ENCODE assay signal across 25 cellular contexts in genomic region chr1:31780632-31781031, GRCh38. TPM values are rescaled to one million over a fixed set of nuclear protein-coding genes. Genes with fewer than 3 reads are reported as not detected.
"Had no signal": no experiment of that assay in that cellular context is flagged by ENCODE, and none has a peak within 500 bp of the region (broad histone marks: within the 10 kb centered on the region; RNA-seq: fewer than 3 reads in every experiment).

No MANE protein-coding gene starts in this region.

- H3K9me3 Mint-ChIP-seq: activated CD4-positive, alpha-beta T cell treated with anti-CD3 and anti-CD28 coated beads, Interleukin-2, amount 10 ng/mL, durations not matched to agents 7 days and 5 days; activated naive CD4-positive, alpha-beta T cell treated with anti-CD3 and anti-CD28 coated beads for 36 hours; activated T-helper 17 cell treated with anti-CD3 and anti-CD28 coated beads, Interleukin-2, amount 50 U/mL, for 72 hours; naive thymus-derived CD4-positive, alpha-beta T cell; T-helper 1 cell treated with Interleukin-12 subunit alpha and Interleukin-12 subunit beta and Interleukin-4 antibody, amounts not matched to agents 30 μg/mL and 1 μg/mL, for 36 hours had no signal

- H3K4me1 ChIP-seq: uterus had no signal

- H3K9me3 ChIP-seq: mucosa of descending colon, right atrium auricular region, tibial nerve, uterus had no signal

- H3K4me3 ChIP-seq: dorsolateral prefrontal cortex, mucosa of descending colon, right atrium auricular region, tibial nerve, uterus had no signal

- DNase-seq: activated CD4-positive, alpha-beta T cell treated with anti-CD3 and anti-CD28 coated beads, Interleukin-2, amount 10 ng/mL, durations not matched to agents 7 days and 5 days; activated CD4-positive, CD25-positive, alpha-beta regulatory T cell; activated naive CD4-positive, alpha-beta T cell treated with anti-CD3 and anti-CD28 coated beads for 36 hours; dorsolateral prefrontal cortex; hippocampal formation; mammary epithelial cell; mucosa of descending colon; naive thymus-derived CD4-positive, alpha-beta T cell; occipital lobe; stimulated activated CD4-positive, alpha-beta T cell treated with anti-CD3 and anti-CD28 coated beads, Interleukin-15, amount 100 ng/mL, for 24 hours; stimulated activated CD4-positive, alpha-beta T cell treated with anti-CD3 and anti-CD28 coated beads, Interleukin-4, amount 100 ng/mL, for 1 hour; stimulated activated naive CD4-positive, alpha-beta T cell; substantia nigra had no signal

- H3K27ac ChIP-seq: right atrium auricular region, tibial nerve, uterus had no signal

- H3K4me1 Mint-ChIP-seq: activated T-helper 17 cell treated with anti-CD3 and anti-CD28 coated beads, Interleukin-2, amount 50 U/mL, for 72 hours; naive thymus-derived CD4-positive, alpha-beta T cell had no signal

- H3K27ac Mint-ChIP-seq: activated CD4-positive, alpha-beta T cell treated with anti-CD3 and anti-CD28 coated beads, Interleukin-2, amount 10 ng/mL, durations not matched to agents 7 days and 5 days; activated naive CD4-positive, alpha-beta T cell treated with anti-CD3 and anti-CD28 coated beads for 36 hours; activated T-helper 17 cell treated with anti-CD3 and anti-CD28 coated beads, Interleukin-2, amount 50 U/mL, for 72 hours; T-helper 1 cell treated with Interleukin-12 subunit alpha and Interleukin-12 subunit beta and Interleukin-4 antibody, amounts not matched to agents 30 μg/mL and 1 μg/mL, for 36 hours had no signal

- H3K36me3 Mint-ChIP-seq: naive thymus-derived CD4-positive, alpha-beta T cell had no signal

- FAIRE-seq: astrocyte, keratinocyte, TTC549 had no signal

- H3K36me3 ChIP-seq: right atrium auricular region, tibial nerve, uterus had no signal

- H3K27me3 ChIP-seq: dorsolateral prefrontal cortex, right atrium auricular region, uterus had no signal

- H3K4me3 Mint-ChIP-seq: activated CD4-positive, alpha-beta T cell treated with anti-CD3 and anti-CD28 coated beads, Interleukin-2, amount 10 ng/mL, durations not matched to agents 7 days and 5 days; activated naive CD4-positive, alpha-beta T cell treated with anti-CD3 and anti-CD28 coated beads for 36 hours; activated T-helper 17 cell treated with anti-CD3 and anti-CD28 coated beads, Interleukin-2, amount 50 U/mL, for 72 hours; naive thymus-derived CD4-positive, alpha-beta T cell; T-helper 1 cell treated with Interleukin-12 subunit alpha and Interleukin-12 subunit beta and Interleukin-4 antibody, amounts not matched to agents 30 μg/mL and 1 μg/mL, for 36 hours had no signal

- ATAC-seq: esophagus mucosa; left lobe of liver; mucosa of descending colon; naive thymus-derived CD4-positive, alpha-beta T cell had no signal

RNA-seq across cellular contexts. Expression of gene ADGRB2, which starts 16.5 kb away (rescaled TPM):
- total RNA-seq: left lobe of liver had no signal
- polyA plus RNA-seq: naive thymus-derived CD4-positive, alpha-beta T cell had no signal

RNA-seq across cellular contexts. Expression of gene SPOCD1, which starts 35.2 kb away (rescaled TPM):
- total RNA-seq: activated CD8-positive, alpha-beta memory T cell treated with anti-CD3 and anti-CD28 coated beads for 36 hours; occipital lobe; skeletal muscle tissue had no signal
- polyA plus RNA-seq: naive thymus-derived CD4-positive, alpha-beta T cell had no signal
